9 cellular contexts compared by ENCODE assay signal in genomic region chr9:124256517-124257069, GRCh38. TPM values are rescaled to one million over a fixed set of nuclear protein-coding genes. Genes with fewer than 3 reads are reported as not detected.
DNase-seq lines count a peak whose midpoint lies in the region; ATAC-seq, FAIRE-seq and TF ChIP-seq lines count a peak whose summit lies in the region.
"Had no signal": no experiment of that assay in that cellular context is flagged by ENCODE, and none has a peak within 500 bp of the region (broad histone marks: within the 10 kb centered on the region; RNA-seq: fewer than 3 reads in every experiment).

No MANE protein-coding gene starts in this region.

- no peak overlapping the region for H3K4me3 ChIP-seq in endothelial cell of umbilical vein (replicated peaks in 1 of 3; ENCODE audit: insufficient read depth in 1 of 3, low read depth in 1 of 3, low read length in 3 of 3)
- H3K4me3 ChIP-seq in skeletal muscle satellite cell (ENCODE audit: low read length) = peak overlapping the region; percentile 95

- CTCF ChIA-PET in activated CD4-positive, alpha-beta T cell treated with anti-CD3 and anti-CD28 coated beads for 36 hours (lab: Charles Lee) = interaction anchor here (0.6 to 0.9 kb wide), 3 partner anchors 11 to 158 kb away, joined by 3 to 4 read pairs (median 3); no protein-coding TSS in a partner anchor
- CTCF ChIA-PET in endothelial cell of umbilical vein (lab: Charles Lee) = interaction anchor here (0.9 to 1.7 kb wide), 5 partner anchors 14 to 134 kb away, joined by 3 to 8 read pairs (median 3); no protein-coding TSS in a partner anchor

- no peak for TF ChIP-seq POLR2A in endothelial cell of umbilical vein (IDR thresholded peaks at IDR 0.05; ENCODE audit: low read depth, low read length)

- dilution Hi-C loops in endothelial cell of umbilical vein (cut with MboI; ENCODE audit: extremely low pct_ligation_motif_present, low sequenced_read_pairs) = no loop called here

- FAIRE-seq in endothelial cell of umbilical vein (lab: Jason Lieb, UNC) = peak; percentile 50

- H3K9me3 Mint-ChIP-seq in activated CD4-positive, alpha-beta T cell treated with anti-CD3 and anti-CD28 coated beads for 36 hours (ENCODE audit: low read depth) = no peaks in the 10 kb centered on the region

- no peak for DNase-seq in activated CD4-positive, alpha-beta T cell treated with anti-CD3 and anti-CD28 coated beads for 36 hours
- DNase-seq in activated CD4-positive, alpha-beta T cell treated with anti-CD3 and anti-CD28 coated beads, Interleukin-2, amount 50 U/mL, for 48 hours = no peak
- DNase-seq in NCI-H774 (lab: John Stamatoyannopoulos, UW) (peak; percentile 75), endothelial cell of umbilical vein (ENCODE audit: low read depth, low spot score) (peak; percentile 36), T-helper 9 cell (no peak), hippocampal formation (lab: John Stamatoyannopoulos, UW) (no peak)
- DNase-seq: DND-41 had no signal

- intact Hi-C loops in activated CD4-positive, alpha-beta T cell treated with anti-CD3 and anti-CD28 coated beads for 36 hours (cut with DNase I, micrococcal nuclease) = no loop called here
- intact Hi-C loops in endothelial cell of umbilical vein (cut with micrococcal nuclease) = loop anchor here (5.0 kb wide), 2 partner anchors 109 to 136 kb away; no protein-coding TSS in a partner anchor

- peaks cover 32% of the 10 kb centered on the region for H3K79me2 ChIP-seq in endothelial cell of umbilical vein (ENCODE audit: control insufficient read depth, insufficient read depth, low read length)

- H3K36me3 ChIP-seq in endothelial cell of umbilical vein (ENCODE audit: control insufficient read depth in 2 of 2, extremely low read depth in 1 of 2, insufficient read depth in 2 of 2, low read length in 2 of 2) = no peaks in the 10 kb centered on the region
- peaks cover 5% of the 10 kb centered on the region for H3K36me3 ChIP-seq in skeletal muscle satellite cell (ENCODE audit: insufficient read depth, low read length)

- peaks cover 2% of the 10 kb centered on the region for H3K36me3 Mint-ChIP-seq in activated CD4-positive, alpha-beta T cell treated with anti-CD3 and anti-CD28 coated beads for 36 hours (ENCODE audit: low read depth)

- ATAC-seq in activated CD4-positive, alpha-beta T cell treated with anti-CD3 and anti-CD28 coated beads for 36 hours = no peak
- ATAC-seq in GM21526 (IDR thresholded peaks at IDR 0.05; ENCODE audit: low FRiP score, unreplicated experiment) = no peak

- no peaks in the 10 kb centered on the region for H3K9me1 ChIP-seq in endothelial cell of umbilical vein (replicated peaks; ENCODE audit: control insufficient read depth, extremely low read depth, insufficient read depth, low read length)

- TF ChIP-seq CTCF in endothelial cell of umbilical vein (IDR thresholded peaks at IDR 0.05; ENCODE audit: extremely low read depth in 1 of 2, insufficient read depth in 1 of 2, low read depth in 1 of 2, low read length in 2 of 2) = no peak

- peaks cover 33% of the 10 kb centered on the region for H3K4me1 ChIP-seq in endothelial cell of umbilical vein (ENCODE audit: control insufficient read depth, extremely low read depth, insufficient read depth, low read length)
- H3K4me1 ChIP-seq in skeletal muscle satellite cell (ENCODE audit: control insufficient read depth, insufficient read depth, low read length) = peaks cover 45% of the 10 kb centered on the region

- H3K9me3 ChIP-seq in endothelial cell of umbilical vein (replicated peaks; ENCODE audit: control insufficient read depth, insufficient read depth, low read length) (no peaks in the 10 kb centered on the region), skeletal muscle satellite cell (replicated peaks; ENCODE audit: low read length) (no peaks in the 10 kb centered on the region)

- H3K4me2 ChIP-seq in endothelial cell of umbilical vein (ENCODE audit: insufficient read depth, low read length) (no peak overlapping the region), skeletal muscle satellite cell (ENCODE audit: low read length) (peak overlapping the region; percentile 76)

- BruUV-seq in endothelial cell of umbilical vein (replicated peaks; lab: Mats Ljungman, UMichigan) = no TSS peak

- no peak overlapping the region for H3K27ac ChIP-seq in endothelial cell of umbilical vein (ENCODE audit: insufficient read depth, low read depth, low read length)

- no peaks in the 10 kb centered on the region for H3K27me3 ChIP-seq in endothelial cell of umbilical vein (ENCODE audit: control insufficient read depth in 2 of 2, insufficient read depth in 2 of 2, low read length in 2 of 2)
- no peaks in the 10 kb centered on the region for H3K27me3 ChIP-seq in skeletal muscle satellite cell (ENCODE audit: control insufficient read depth, insufficient read depth, low read length)

- peaks cover 50% of the 10 kb centered on the region for H3K27me3 Mint-ChIP-seq in activated CD4-positive, alpha-beta T cell treated with anti-CD3 and anti-CD28 coated beads for 36 hours

- H4K20me1 ChIP-seq in endothelial cell of umbilical vein (replicated peaks; ENCODE audit: control insufficient read depth, extremely low read depth, insufficient read depth, low read length) = no peaks in the 10 kb centered on the region

- POLR2A ChIA-PET in activated CD4-positive, alpha-beta T cell treated with anti-CD3 and anti-CD28 coated beads for 36 hours (lab: Charles Lee) = no interaction called here
- POLR2A ChIA-PET in endothelial cell of umbilical vein (lab: Charles Lee) = no interaction called here

- H3K27ac Mint-ChIP-seq in activated CD4-positive, alpha-beta T cell treated with anti-CD3 and anti-CD28 coated beads for 36 hours = no peak overlapping the region

- H2AFZ ChIP-seq in endothelial cell of umbilical vein (ENCODE audit: low read depth, low read length) = no peak overlapping the region

- H3K9ac ChIP-seq in endothelial cell of umbilical vein (replicated peaks; ENCODE audit: extremely low read depth, insufficient read depth, low read length) = no peak overlapping the region
- H3K9ac ChIP-seq in skeletal muscle satellite cell (ENCODE audit: low read depth, low read length) = peak overlapping the region; percentile 98

- peaks cover 38% of the 10 kb centered on the region for H3K4me1 Mint-ChIP-seq in activated CD4-positive, alpha-beta T cell treated with anti-CD3 and anti-CD28 coated beads for 36 hours

- peak overlapping the region; percentile 77 for H3K4me3 Mint-ChIP-seq in activated CD4-positive, alpha-beta T cell treated with anti-CD3 and anti-CD28 coated beads for 36 hours

TF ChIP-seq in endothelial cell of umbilical vein, 7 proteins besides CTCF, POLR2A, EP300 and RAD21:
- TF ChIP-seq POLR2AphosphoS5 (IDR thresholded peaks at IDR 0.05; ENCODE audit: insufficient read depth, low read depth, low read length) = peak; percentile 25
- TF ChIP-seq, protein P1, sequence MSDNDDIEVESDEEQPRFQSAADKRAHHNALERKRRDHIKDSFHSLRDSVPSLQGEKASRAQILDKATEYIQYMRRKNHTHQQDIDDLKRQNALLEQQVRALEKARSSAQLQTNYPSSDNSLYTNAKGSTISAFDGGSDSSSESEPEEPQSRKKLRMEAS (IDR thresholded peaks at IDR 0.05; ENCODE audit: insufficient read depth, insufficient read length) = no peak
- no peak for TF ChIP-seq MYC (IDR thresholded peaks at IDR 0.05; ENCODE audit: low read depth, low read length)
- no peak for TF ChIP-seq FOS (IDR thresholded peaks at IDR 0.05; ENCODE audit: borderline replicate concordance, insufficient read depth, low read length)
TF ChIP-seq in endothelial cell of umbilical vein: peak in this region for 1.

RNA-seq across cellular contexts. Expression of gene NEK6, which starts 1.2 kb away (rescaled TPM):
- 10 to 100 TPM in 1 of 2 experiments, 1 to 10 TPM in 1; 6.4 to 10.1 TPM for total RNA-seq in activated CD4-positive, alpha-beta T cell treated with anti-CD3 and anti-CD28 coated beads for 36 hours
- 65.9 and 67.1 TPM in 2 replicates for total RNA-seq in endothelial cell of umbilical vein
- polyA plus RNA-seq in endothelial cell of umbilical vein = 64.3 and 96.1 TPM in 2 replicates
- 77.1 and 88.2 TPM in 2 replicates for polyA plus RNA-seq in endothelial cell of umbilical vein (2011; cell fraction: cytosol; rRNA removed)
- 79.5 and 84.6 TPM in 2 replicates for polyA plus RNA-seq in endothelial cell of umbilical vein (2011; cell fraction: nucleus; rRNA removed)
- 62.6 and 78.9 TPM in 2 replicates for polyA plus RNA-seq in endothelial cell of umbilical vein (2012)
- polyA minus RNA-seq in endothelial cell of umbilical vein = 111 and 153 TPM in 2 replicates
- 5.1 TPM for polyA minus RNA-seq in endothelial cell of umbilical vein (2011; cell fraction: cytosol; rRNA and poly(A)+ RNA removed)
- polyA minus RNA-seq in endothelial cell of umbilical vein (2011; cell fraction: nucleus; rRNA and poly(A)+ RNA removed) = 48.7 and 63.7 TPM in 2 replicates
- total RNA-seq in skeletal muscle satellite cell (2012; rRNA removed) = 21.0 and 27.1 TPM in 2 replicates

Comparison
In these comparisons a context has a peak if more than half of its experiments do, and no peak if none do; other contexts are left out.
1. DNase-seq: peak in NCI-H774 (single experiment) and endothelial cell of umbilical vein (single experiment); none in activated CD4-positive, alpha-beta T cell treated with anti-CD3 and anti-CD28 coated beads for 36 hours (single experiment), activated CD4-positive, alpha-beta T cell treated with anti-CD3 and anti-CD28 coated beads, Interleukin-2, amount 50 U/mL, for 48 hours (0 of 2), T-helper 9 cell (single experiment) and hippocampal formation (0 of 2).